Comparison of ENCODE assay signal across 19 cellular contexts in the genomic region with DNA sequence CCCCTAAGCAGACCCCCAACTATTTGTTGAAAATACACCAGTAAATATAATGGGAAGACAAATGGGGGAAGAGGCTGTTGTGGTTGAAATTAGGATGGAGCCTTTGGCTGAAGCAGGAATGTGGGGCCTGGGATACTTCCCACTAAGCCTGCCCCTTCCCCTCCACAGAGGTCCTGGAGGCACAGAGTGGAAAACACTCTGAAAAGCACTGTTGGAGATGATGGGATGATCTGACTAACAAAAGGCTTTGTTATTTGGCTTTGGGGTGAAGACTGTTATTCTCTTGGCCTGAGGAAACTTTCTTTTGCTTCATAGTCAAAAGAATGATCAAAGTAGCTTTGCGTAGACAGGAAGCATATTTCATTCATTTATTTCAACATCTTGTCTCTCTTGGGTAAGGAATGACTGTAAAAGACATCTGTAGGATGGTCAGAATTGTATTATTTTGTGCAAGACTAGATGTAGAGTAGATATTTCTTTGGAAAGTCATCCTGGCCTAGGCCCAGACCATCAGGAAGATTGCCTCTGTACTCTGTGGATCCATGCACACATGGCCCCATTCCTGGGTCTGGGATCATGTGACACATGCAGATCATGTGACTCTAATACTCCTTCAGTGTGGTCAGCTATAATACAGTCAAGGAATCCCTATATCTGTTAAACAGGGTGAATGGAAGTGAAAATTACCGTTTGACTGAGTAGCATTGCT.
DNase-seq lines count a peak whose midpoint lies in the region; ATAC-seq, FAIRE-seq and TF ChIP-seq lines count a peak whose summit lies in the region.
"Had no signal": no experiment of that assay in that cellular context is flagged by ENCODE, and none has a peak within 500 bp of the region (broad histone marks: within the 10 kb centered on the region; RNA-seq: fewer than 3 reads in every experiment).

No MANE protein-coding gene starts in this region.

- no peak overlapping the region for H3K4me3 ChIP-seq in effector memory CD4-positive, alpha-beta T cell (ENCODE audit: insufficient read depth, low read depth, low read length, poor library complexity, severe bottlenecking)
- H3K4me3 ChIP-seq in neural progenitor cell, result no peak overlapping the region

- H3K27ac ChIP-seq in CD4-positive, alpha-beta T cell (ENCODE audit: low read depth, low read length), result peak overlapping the region; percentile 8
- H3K27ac ChIP-seq in effector memory CD4-positive, alpha-beta T cell (ENCODE audit: insufficient read depth, low read length, poor library complexity, severe bottlenecking), result peak overlapping the region; percentile 39
- H3K27ac ChIP-seq in neural progenitor cell, result peak overlapping the region; percentile 54

- H3K9me3 ChIP-seq in CD4-positive, alpha-beta T cell (ENCODE audit: control insufficient read depth, low read length), result no peaks in the 10 kb centered on the region
- no peaks in the 10 kb centered on the region for H3K9me3 ChIP-seq in effector memory CD4-positive, alpha-beta T cell (ENCODE audit: control insufficient read depth, low read length)
- no peaks in the 10 kb centered on the region for H3K9me3 ChIP-seq in neural progenitor cell (ENCODE audit: low read depth)

- H3K27me3 ChIP-seq in CD4-positive, alpha-beta T cell (ENCODE audit: control insufficient read depth, insufficient read depth, low read length), result no peaks in the 10 kb centered on the region
- H3K27me3 ChIP-seq in effector memory CD4-positive, alpha-beta T cell (replicated peaks; ENCODE audit: control insufficient read depth, insufficient read depth, low read length, poor library complexity, severe bottlenecking), result no peaks in the 10 kb centered on the region
- H3K27me3 ChIP-seq in neural progenitor cell, result no peaks in the 10 kb centered on the region

- no peaks in the 10 kb centered on the region for H3K9me3 Mint-ChIP-seq in CD4-positive, alpha-beta T cell
- H3K9me3 Mint-ChIP-seq in neural progenitor cell, result no peaks in the 10 kb centered on the region
- H3K9me3 Mint-ChIP-seq in activated CD8-positive, alpha-beta memory T cell treated with anti-CD3 and anti-CD28 coated beads, Interleukin-2, amount 10 ng/mL, durations not matched to agents 7 days and 5 days (ENCODE audit: low read depth), result no peaks in the 10 kb centered on the region
- H3K9me3 Mint-ChIP-seq: activated CD4-positive, alpha-beta memory T cell treated with anti-CD3 and anti-CD28 coated beads for 36 hours; dendritic cell treated with granulocyte-macrophage colony-stimulating factor and Interleukin-4, amounts not matched to agents 40 ng/mL and 50 ng/mL, for 4 days; natural killer cell treated with Interleukin-12 subunit alpha and Interleukin-12 subunit beta and Interleukin-15 and Interleukin-18, amount 100 ng/mL, for 72 hours; T-helper 2 cell treated with Interferon-gamma antibody and Interleukin-4, amounts not matched to agents 5 μg/mL and 100 μg/mL, for 36 hours had no signal

- no peaks in the 10 kb centered on the region for H3K36me3 ChIP-seq in effector memory CD4-positive, alpha-beta T cell (ENCODE audit: control insufficient read depth, insufficient read depth, low read length)
- no peaks in the 10 kb centered on the region for H3K36me3 ChIP-seq in neural progenitor cell

- H4K20me1 ChIP-seq in neural progenitor cell (ENCODE audit: low read depth), result no peaks in the 10 kb centered on the region

- H3K4me1 Mint-ChIP-seq in CD4-positive, alpha-beta T cell (ENCODE audit: low read depth), result peaks cover 60% of the 10 kb centered on the region
- peaks cover 11% of the 10 kb centered on the region for H3K4me1 Mint-ChIP-seq in neural progenitor cell
- peaks cover 32% of the 10 kb centered on the region for H3K4me1 Mint-ChIP-seq in activated CD8-positive, alpha-beta memory T cell treated with anti-CD3 and anti-CD28 coated beads, Interleukin-2, amount 10 ng/mL, durations not matched to agents 7 days and 5 days

- H3K9ac ChIP-seq in neural progenitor cell, result no peak overlapping the region

- POLR2A ChIA-PET in CD4-positive, alpha-beta T cell (lab: Charles Lee), result interaction anchor here (1.0 kb wide), 1 partner anchor 9 kb away, joined by 4 read pairs; no protein-coding TSS in a partner anchor

- H3F3A ChIP-seq in neural progenitor cell (ENCODE audit: low read depth), result peaks cover 27% of the 10 kb centered on the region

- H2AFZ ChIP-seq in neural progenitor cell (replicated peaks), result peak overlapping the region; percentile 59

- peak overlapping the region; percentile 77 for H3K4me3 Mint-ChIP-seq in CD4-positive, alpha-beta T cell
- H3K4me3 Mint-ChIP-seq in neural progenitor cell, result no peak overlapping the region
- no peak overlapping the region for H3K4me3 Mint-ChIP-seq in activated CD8-positive, alpha-beta memory T cell treated with anti-CD3 and anti-CD28 coated beads, Interleukin-2, amount 10 ng/mL, durations not matched to agents 7 days and 5 days
- H3K4me3 Mint-ChIP-seq: activated CD4-positive, alpha-beta memory T cell treated with anti-CD3 and anti-CD28 coated beads for 36 hours; dendritic cell treated with granulocyte-macrophage colony-stimulating factor and Interleukin-4, amounts not matched to agents 40 ng/mL and 50 ng/mL, for 4 days; natural killer cell treated with Interleukin-12 subunit alpha and Interleukin-12 subunit beta and Interleukin-15 and Interleukin-18, amount 100 ng/mL, for 72 hours had no signal

- ATAC-seq in CD4-positive, alpha-beta T cell (ENCODE audit: poor library complexity), result no peak
- ATAC-seq in activated CD8-positive, alpha-beta memory T cell treated with anti-CD3 and anti-CD28 coated beads, Interleukin-2, amount 10 ng/mL, durations not matched to agents 7 days and 5 days, result no peak
- ATAC-seq: natural killer cell treated with Interleukin-12 subunit alpha and Interleukin-12 subunit beta and Interleukin-15 and Interleukin-18, amount 100 ng/mL, for 72 hours; Panc1 had no signal

- peak overlapping the region; percentile 92 for H3K27ac Mint-ChIP-seq in CD4-positive, alpha-beta T cell
- H3K27ac Mint-ChIP-seq in neural progenitor cell, result peak overlapping the region; percentile 14
- no peak overlapping the region for H3K27ac Mint-ChIP-seq in activated CD8-positive, alpha-beta memory T cell treated with anti-CD3 and anti-CD28 coated beads, Interleukin-2, amount 10 ng/mL, durations not matched to agents 7 days and 5 days
- H3K27ac Mint-ChIP-seq: dendritic cell treated with granulocyte-macrophage colony-stimulating factor and Interleukin-4, amounts not matched to agents 40 ng/mL and 50 ng/mL, for 4 days; natural killer cell treated with Interleukin-12 subunit alpha and Interleukin-12 subunit beta and Interleukin-15 and Interleukin-18, amount 100 ng/mL, for 72 hours; T-helper 2 cell treated with Interferon-gamma antibody and Interleukin-4, amounts not matched to agents 5 μg/mL and 100 μg/mL, for 36 hours had no signal

- intact Hi-C loops in CD4-positive, alpha-beta T cell (cut with DNase I, micrococcal nuclease), result loop anchor here in 1 of 2 experiments (2.0 kb wide), 1 partner anchor 109 kb away; no protein-coding TSS in a partner anchor

- CTCF ChIA-PET in CD4-positive, alpha-beta T cell (lab: Charles Lee), result interaction anchor here (0.8 kb wide), 1 partner anchor 118 kb away, joined by 3 read pairs; no protein-coding TSS in a partner anchor
- CTCF ChIA-PET in activated CD8-positive, alpha-beta memory T cell treated with anti-CD3 and anti-CD28 coated beads, Interleukin-2, amount 10 ng/mL, durations not matched to agents 7 days and 5 days (lab: Charles Lee), result interaction anchor here (0.9 kb wide), 1 partner anchor 106 kb away, joined by 3 read pairs; no protein-coding TSS in a partner anchor

- H3K36me3 Mint-ChIP-seq in CD4-positive, alpha-beta T cell (ENCODE audit: low read depth), result peaks cover under 1% of the 10 kb centered on the region
- H3K36me3 Mint-ChIP-seq in neural progenitor cell, result no peaks in the 10 kb centered on the region
- no peaks in the 10 kb centered on the region for H3K36me3 Mint-ChIP-seq in activated CD8-positive, alpha-beta memory T cell treated with anti-CD3 and anti-CD28 coated beads, Interleukin-2, amount 10 ng/mL, durations not matched to agents 7 days and 5 days
- H3K36me3 Mint-ChIP-seq: activated CD4-positive, alpha-beta memory T cell treated with anti-CD3 and anti-CD28 coated beads for 36 hours; natural killer cell treated with Interleukin-12 subunit alpha and Interleukin-12 subunit beta and Interleukin-15 and Interleukin-18, amount 100 ng/mL, for 72 hours had no signal

- no peak for TF ChIP-seq CTCF in CD4-positive, alpha-beta T cell (IDR thresholded peaks at IDR 0.05)
- no peak for TF ChIP-seq CTCF in neural progenitor cell (IDR thresholded peaks at IDR 0.05)

- no peak for DNase-seq in CD4-positive, alpha-beta T cell
- DNase-seq in HCEC 1CT (peak; percentile 9), neural progenitor cell (ENCODE audit: low spot score) (peak; percentile 49), urothelium cell line (ENCODE audit: low spot score) (no peak), medulla oblongata (ENCODE audit: extremely low spot score) (no peak), SW 1271 (lab: John Stamatoyannopoulos, UW) (no peak)
- DNase-seq in effector memory CD4-positive, alpha-beta T cell, result no peak
- no peak for DNase-seq in activated CD8-positive, alpha-beta memory T cell treated with anti-CD3 and anti-CD28 coated beads, Interleukin-2, amount 10 ng/mL, durations not matched to agents 7 days and 5 days
- DNase-seq: activated CD4-positive, alpha-beta memory T cell treated with anti-CD3 and anti-CD28 coated beads for 36 hours; foreskin melanocyte; H7; NCI-H1417; NCI-H510A treated with DMSO at 0.1 percent for 48 hours; stimulated activated CD4-positive, alpha-beta T cell treated with anti-CD3 and anti-CD28 coated beads, Interleukin-12 subunit alpha, Interleukin-12 subunit beta, amount 100 ng/mL, for 4 hours had no signal

- FAIRE-seq in urothelium cell line (lab: Jason Lieb, UNC), result no peak
- FAIRE-seq: islet of Langerhans had no signal

- peak overlapping the region; percentile 29 for H3K4me2 ChIP-seq in neural progenitor cell

- no peaks in the 10 kb centered on the region for H3K27me3 Mint-ChIP-seq in CD4-positive, alpha-beta T cell
- H3K27me3 Mint-ChIP-seq in neural progenitor cell (ENCODE audit: insufficient read depth, low read depth), result peaks cover 2% of the 10 kb centered on the region
- H3K27me3 Mint-ChIP-seq in activated CD8-positive, alpha-beta memory T cell treated with anti-CD3 and anti-CD28 coated beads, Interleukin-2, amount 10 ng/mL, durations not matched to agents 7 days and 5 days, result peaks cover 21% of the 10 kb centered on the region
- H3K27me3 Mint-ChIP-seq: activated CD4-positive, alpha-beta memory T cell treated with anti-CD3 and anti-CD28 coated beads for 36 hours; dendritic cell treated with granulocyte-macrophage colony-stimulating factor and Interleukin-4, amounts not matched to agents 40 ng/mL and 50 ng/mL, for 4 days had no signal

- H3K4me1 ChIP-seq in effector memory CD4-positive, alpha-beta T cell (ENCODE audit: control insufficient read depth, insufficient read depth, low read length, poor library complexity, severe bottlenecking), result peaks cover 26% of the 10 kb centered on the region
- peaks cover 30% of the 10 kb centered on the region for H3K4me1 ChIP-seq in neural progenitor cell

- H3K79me2 ChIP-seq in neural progenitor cell (ENCODE audit: low read depth), result no peaks in the 10 kb centered on the region

Comparison
In these comparisons a context has a peak if more than half of its experiments do, and no peak if none do; other contexts are left out.
1. DNase-seq: peak in HCEC 1CT (single experiment) and neural progenitor cell (single experiment); none in CD4-positive, alpha-beta T cell (0 of 10), effector memory CD4-positive, alpha-beta T cell (0 of 3), urothelium cell line (single experiment), medulla oblongata (single experiment), SW 1271 (0 of 2) and activated CD8-positive, alpha-beta memory T cell treated with anti-CD3 and anti-CD28 coated beads, Interleukin-2, amount 10 ng/mL, durations not matched to agents 7 days and 5 days (single experiment).
2. Peak in every context shown above with its lines, with median percentiles within 50 percentile points of each other: H3K27ac ChIP-seq.